In the genomic region with DNA sequence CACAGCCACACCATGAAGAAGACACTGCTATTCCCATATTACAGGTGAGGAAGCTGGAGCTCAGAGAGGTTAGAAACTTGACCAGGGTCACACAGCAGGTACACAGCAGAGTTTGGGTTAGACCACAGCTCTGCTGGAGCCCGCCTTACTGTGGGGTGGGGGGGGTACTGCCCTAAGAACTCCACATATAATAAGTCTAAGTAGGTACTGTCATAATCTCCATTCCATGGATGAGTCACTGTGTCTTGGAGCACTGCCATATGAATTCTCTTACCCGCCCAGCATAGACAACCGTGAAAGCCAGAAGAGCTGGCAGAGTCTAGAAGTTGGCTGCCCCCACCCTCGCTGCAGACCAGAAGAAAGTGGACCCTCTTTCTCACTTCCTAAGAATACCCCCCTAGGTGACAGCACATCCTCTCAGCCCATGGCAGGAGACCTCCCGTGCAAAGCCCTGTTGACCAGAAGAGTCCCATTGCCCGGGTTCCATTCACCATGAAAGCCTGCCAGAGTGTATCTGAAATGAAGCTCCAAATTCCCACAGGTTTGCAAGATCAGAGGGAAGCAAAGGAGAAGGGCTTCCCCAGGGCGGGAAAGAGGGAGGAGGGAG, we compare ENCODE assay signal across 8 cellular contexts. TPM values are rescaled to one million over a fixed set of nuclear protein-coding genes. Genes with fewer than 3 reads are reported as not detected.
DNase-seq lines count a peak whose midpoint lies in the region; ATAC-seq and TF ChIP-seq lines count a peak whose summit lies in the region.

No MANE protein-coding gene starts in this region.

- no peaks in the 10 kb centered on the region for H3K27me3 ChIP-seq in colonic mucosa

- ATAC-seq in GM21825 (IDR thresholded peaks at IDR 0.05; ENCODE audit: unreplicated experiment) (no peak), HG03045 (IDR thresholded peaks at IDR 0.05; ENCODE audit: unreplicated experiment) (no peak), GM21529 (IDR thresholded peaks at IDR 0.05; ENCODE audit: unreplicated experiment) (no peak)

- intact Hi-C loops in colonic mucosa (cut with DNase I) = no loop called here

- H3K27ac ChIP-seq in colonic mucosa = no peak overlapping the region

- no peaks in the 10 kb centered on the region for H3K36me3 ChIP-seq in colonic mucosa

- TF ChIP-seq CTCF in colonic mucosa (IDR thresholded peaks at IDR 0.05) = no peak

- no peak overlapping the region for H3K4me3 ChIP-seq in colonic mucosa

- DNase-seq in DMS53 (lab: John Stamatoyannopoulos, UW) = peak; percentile 65
- peak; percentile 65 for DNase-seq in MV-4-11 (lab: John Stamatoyannopoulos, UW)
- DNase-seq in colonic mucosa = peak; percentile 63
- DNase-seq in myocyte (ENCODE audit: low read depth) = peak; percentile 70
- no peak for DNase-seq in ecto neural progenitor cell (ENCODE audit: low spot score)

- H3K9me3 ChIP-seq in colonic mucosa = no peaks in the 10 kb centered on the region

- peaks cover 4% of the 10 kb centered on the region for H3K4me1 ChIP-seq in colonic mucosa

- no peak overlapping the region for H3K9ac ChIP-seq in colonic mucosa (ENCODE audit: low read depth in 2 of 2, low read length in 2 of 2)

RNA-seq across cellular contexts. Expression of gene PLA2G2D, which starts 5.2 kb away (rescaled TPM):
- total RNA-seq in colonic mucosa (under 1 TPM; 0.21 to 0.25 TPM), myocyte (not detected in 2 replicates)
- not detected for polyA plus RNA-seq in myocyte (2012)

RNA-seq across cellular contexts. Expression of gene PLA2G2F, which starts 14.6 kb away (rescaled TPM):
- total RNA-seq in colonic mucosa (not detected), myocyte (not detected in 2 replicates)
- polyA plus RNA-seq in myocyte (2012) = 0.01 TPM

RNA-seq across cellular contexts. Expression of gene PLA2G5, which starts 54.6 kb away (rescaled TPM):
- total RNA-seq in colonic mucosa (1 to 10 TPM in 1 of 2 donors, not detected in 1; 1.8 TPM), myocyte (not detected in 2 replicates)
- not detected for polyA plus RNA-seq in myocyte (2012)
